In the genomic region with DNA sequence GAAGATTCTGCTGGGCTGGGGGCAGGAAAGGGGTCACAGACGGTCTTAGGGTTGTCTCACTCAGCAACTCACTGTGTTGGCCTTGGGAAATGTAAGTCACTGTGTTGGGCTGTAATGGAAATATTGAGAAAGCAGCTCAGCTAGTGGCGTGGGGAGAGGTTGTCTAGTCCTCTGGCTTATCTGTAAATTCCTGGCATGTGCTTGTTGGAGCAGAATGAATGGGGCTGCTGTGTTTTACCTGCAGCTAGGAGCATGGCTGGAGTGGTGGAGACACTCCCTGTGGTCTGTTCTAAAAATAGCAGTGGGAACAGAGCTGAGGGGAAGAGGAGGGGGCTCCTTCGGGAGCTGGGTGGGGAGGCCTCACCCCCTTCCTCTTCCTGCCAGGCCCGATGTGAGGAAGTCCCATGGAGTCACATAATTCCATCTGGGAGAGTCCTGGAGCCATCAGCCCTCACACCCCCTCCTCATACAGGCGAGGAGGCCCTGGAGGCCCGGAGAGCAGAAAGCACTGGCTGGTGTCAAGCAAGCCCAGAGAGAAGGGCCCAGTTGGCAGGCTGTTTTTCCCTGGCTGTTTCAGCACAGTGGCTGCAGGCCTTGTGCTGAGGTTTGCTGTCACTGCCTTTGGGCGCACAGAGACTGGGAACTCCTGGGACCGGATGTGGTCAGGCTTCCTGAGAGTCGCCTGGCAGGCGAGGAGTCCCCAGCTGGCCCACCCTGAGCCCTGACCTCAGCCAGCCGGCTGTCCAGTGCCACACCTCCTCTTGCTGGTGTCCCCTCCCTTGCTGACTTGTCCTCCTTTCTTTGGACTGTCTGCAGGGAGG, we compare ENCODE assay signal across 1 cellular context.
TF ChIP-seq lines count a peak whose summit lies in the region.

No MANE protein-coding gene starts in this region.

TF ChIP-seq in HepG2, 621 proteins besides CTCF, POLR2A, EP300 and RAD21 (continued from another document and continues in another):
- TF ChIP-seq, protein P1, sequence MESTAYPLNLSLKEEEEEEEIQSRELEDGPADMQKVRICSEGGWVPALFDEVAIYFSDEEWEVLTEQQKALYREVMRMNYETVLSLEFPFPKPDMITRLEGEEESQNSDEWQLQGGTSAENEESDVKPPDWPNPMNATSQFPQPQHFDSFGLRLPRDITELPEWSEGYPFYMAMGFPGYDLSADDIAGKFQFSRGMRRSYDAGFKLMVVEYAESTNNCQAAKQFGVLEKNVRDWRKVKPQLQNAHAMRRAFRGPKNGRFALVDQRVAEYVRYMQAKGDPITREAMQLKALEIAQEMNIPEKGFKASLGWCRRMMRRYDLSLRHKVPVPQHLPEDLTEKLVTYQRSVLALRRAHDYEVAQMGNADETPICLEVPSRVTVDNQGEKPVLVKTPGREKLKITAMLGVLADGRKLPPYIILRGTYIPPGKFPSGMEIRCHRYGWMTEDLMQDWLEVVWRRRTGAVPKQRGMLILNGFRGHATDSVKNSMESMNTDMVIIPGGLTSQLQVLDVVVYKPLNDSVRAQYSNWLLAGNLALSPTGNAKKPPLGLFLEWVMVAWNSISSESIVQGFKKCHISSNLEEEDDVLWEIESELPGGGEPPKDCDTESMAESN (CRISPR knock-in tag; conservative IDR thresholded peaks at IDR 0.05), result no peak
- TF ChIP-seq ZNF850 (CRISPR knock-in tag; conservative IDR thresholded peaks at IDR 0.05), result no peak
- no peak for TF ChIP-seq ZNF3 (CRISPR knock-in tag; IDR thresholded peaks at IDR 0.05)
- no peak for TF ChIP-seq NFE2L1 (CRISPR knock-in tag; IDR thresholded peaks at IDR 0.05; ENCODE audit: borderline replicate concordance)
- TF ChIP-seq ZNF761 (CRISPR knock-in tag; conservative IDR thresholded peaks at IDR 0.05), result no peak
- TF ChIP-seq, protein P2, sequence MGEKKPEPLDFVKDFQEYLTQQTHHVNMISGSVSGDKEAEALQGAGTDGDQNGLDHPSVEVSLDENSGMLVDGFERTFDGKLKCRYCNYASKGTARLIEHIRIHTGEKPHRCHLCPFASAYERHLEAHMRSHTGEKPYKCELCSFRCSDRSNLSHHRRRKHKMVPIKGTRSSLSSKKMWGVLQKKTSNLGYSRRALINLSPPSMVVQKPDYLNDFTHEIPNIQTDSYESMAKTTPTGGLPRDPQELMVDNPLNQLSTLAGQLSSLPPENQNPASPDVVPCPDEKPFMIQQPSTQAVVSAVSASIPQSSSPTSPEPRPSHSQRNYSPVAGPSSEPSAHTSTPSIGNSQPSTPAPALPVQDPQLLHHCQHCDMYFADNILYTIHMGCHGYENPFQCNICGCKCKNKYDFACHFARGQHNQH (CRISPR knock-in tag; IDR thresholded peaks at IDR 0.05), result 0 out of 2 replicates have a peak, but pooled peaks have one; percentile 13
- no peak for TF ChIP-seq YY1 (IDR thresholded peaks at IDR 0.05; ENCODE audit: insufficient read depth, insufficient replicate concordance, low read depth, low read length)
- 0 out of 2 replicates have a peak, but pooled peaks have one; percentile 16 for TF ChIP-seq THAP11 (CRISPR knock-in tag; IDR thresholded peaks at IDR 0.05)
- no peak for TF ChIP-seq NFIB (CRISPR knock-in tag; IDR thresholded peaks at IDR 0.05; ENCODE audit: borderline replicate concordance)
- TF ChIP-seq, protein P3, sequence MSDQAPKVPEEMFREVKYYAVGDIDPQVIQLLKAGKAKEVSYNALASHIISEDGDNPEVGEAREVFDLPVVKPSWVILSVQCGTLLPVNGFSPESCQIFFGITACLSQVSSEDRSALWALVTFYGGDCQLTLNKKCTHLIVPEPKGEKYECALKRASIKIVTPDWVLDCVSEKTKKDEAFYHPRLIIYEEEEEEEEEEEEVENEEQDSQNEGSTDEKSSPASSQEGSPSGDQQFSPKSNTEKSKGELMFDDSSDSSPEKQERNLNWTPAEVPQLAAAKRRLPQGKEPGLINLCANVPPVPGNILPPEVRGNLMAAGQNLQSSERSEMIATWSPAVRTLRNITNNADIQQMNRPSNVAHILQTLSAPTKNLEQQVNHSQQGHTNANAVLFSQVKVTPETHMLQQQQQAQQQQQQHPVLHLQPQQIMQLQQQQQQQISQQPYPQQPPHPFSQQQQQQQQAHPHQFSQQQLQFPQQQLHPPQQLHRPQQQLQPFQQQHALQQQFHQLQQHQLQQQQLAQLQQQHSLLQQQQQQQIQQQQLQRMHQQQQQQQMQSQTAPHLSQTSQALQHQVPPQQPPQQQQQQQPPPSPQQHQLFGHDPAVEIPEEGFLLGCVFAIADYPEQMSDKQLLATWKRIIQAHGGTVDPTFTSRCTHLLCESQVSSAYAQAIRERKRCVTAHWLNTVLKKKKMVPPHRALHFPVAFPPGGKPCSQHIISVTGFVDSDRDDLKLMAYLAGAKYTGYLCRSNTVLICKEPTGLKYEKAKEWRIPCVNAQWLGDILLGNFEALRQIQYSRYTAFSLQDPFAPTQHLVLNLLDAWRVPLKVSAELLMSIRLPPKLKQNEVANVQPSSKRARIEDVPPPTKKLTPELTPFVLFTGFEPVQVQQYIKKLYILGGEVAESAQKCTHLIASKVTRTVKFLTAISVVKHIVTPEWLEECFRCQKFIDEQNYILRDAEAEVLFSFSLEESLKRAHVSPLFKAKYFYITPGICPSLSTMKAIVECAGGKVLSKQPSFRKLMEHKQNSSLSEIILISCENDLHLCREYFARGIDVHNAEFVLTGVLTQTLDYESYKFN (CRISPR knock-in tag; conservative IDR thresholded peaks at IDR 0.05), result no peak
- TF ChIP-seq, protein P4, sequence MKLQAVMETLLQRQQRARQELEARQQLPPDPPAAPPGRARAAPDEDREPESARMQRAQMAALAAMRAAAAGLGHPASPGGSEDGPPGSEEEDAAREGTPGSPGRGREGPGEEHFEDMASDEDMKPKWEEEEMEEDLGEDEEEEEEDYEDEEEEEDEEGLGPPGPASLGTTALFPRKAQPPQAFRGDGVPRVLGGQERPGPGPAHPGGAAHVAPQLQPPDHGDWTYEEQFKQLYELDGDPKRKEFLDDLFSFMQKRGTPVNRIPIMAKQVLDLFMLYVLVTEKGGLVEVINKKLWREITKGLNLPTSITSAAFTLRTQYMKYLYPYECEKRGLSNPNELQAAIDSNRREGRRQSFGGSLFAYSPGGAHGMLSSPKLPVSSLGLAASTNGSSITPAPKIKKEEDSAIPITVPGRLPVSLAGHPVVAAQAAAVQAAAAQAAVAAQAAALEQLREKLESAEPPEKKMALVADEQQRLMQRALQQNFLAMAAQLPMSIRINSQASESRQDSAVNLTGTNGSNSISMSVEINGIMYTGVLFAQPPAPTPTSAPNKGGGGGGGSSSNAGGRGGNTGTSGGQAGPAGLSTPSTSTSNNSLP (IDR thresholded peaks at IDR 0.05; ENCODE audit: low read depth, low read length), result no peak
- TF ChIP-seq TRIM22 (IDR thresholded peaks at IDR 0.05), result no peak
- no peak for TF ChIP-seq HIC2 (CRISPR knock-in tag; IDR thresholded peaks at IDR 0.05; ENCODE audit: low read depth)
- no peak for TF ChIP-seq CC2D1A (CRISPR knock-in tag; IDR thresholded peaks at IDR 0.05)
- TF ChIP-seq PRMT3 (CRISPR knock-in tag; IDR thresholded peaks at IDR 0.05; ENCODE audit: borderline replicate concordance, low read depth), result no peak
- TF ChIP-seq ZNF343 (CRISPR knock-in tag; IDR thresholded peaks at IDR 0.05), result no peak
- TF ChIP-seq ZNF510 (CRISPR knock-in tag; IDR thresholded peaks at IDR 0.05; ENCODE audit: low read depth), result no peak
- TF ChIP-seq JARID2 (CRISPR knock-in tag; IDR thresholded peaks at IDR 0.05; ENCODE audit: insufficient replicate concordance), result no peak
- TF ChIP-seq MEF2D (CRISPR knock-in tag; IDR thresholded peaks at IDR 0.05), result peak; percentile 94
- TF ChIP-seq, protein P5, sequence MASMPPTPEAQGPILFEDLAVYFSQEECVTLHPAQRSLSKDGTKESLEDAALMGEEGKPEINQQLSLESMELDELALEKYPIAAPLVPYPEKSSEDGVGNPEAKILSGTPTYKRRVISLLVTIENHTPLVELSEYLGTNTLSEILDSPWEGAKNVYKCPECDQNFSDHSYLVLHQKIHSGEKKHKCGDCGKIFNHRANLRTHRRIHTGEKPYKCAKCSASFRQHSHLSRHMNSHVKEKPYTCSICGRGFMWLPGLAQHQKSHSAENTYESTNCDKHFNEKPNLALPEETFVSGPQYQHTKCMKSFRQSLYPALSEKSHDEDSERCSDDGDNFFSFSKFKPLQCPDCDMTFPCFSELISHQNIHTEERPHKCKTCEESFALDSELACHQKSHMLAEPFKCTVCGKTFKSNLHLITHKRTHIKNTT (CRISPR knock-in tag; IDR thresholded peaks at IDR 0.05), result no peak
- no peak for TF ChIP-seq STAG1 (CRISPR knock-in tag; IDR thresholded peaks at IDR 0.05)
- 0 out of 2 replicates have a peak, but pooled peaks have one; percentile 11 for TF ChIP-seq ZNF121 (CRISPR knock-in tag; IDR thresholded peaks at IDR 0.05)
- no peak for TF ChIP-seq PPARG (CRISPR knock-in tag; conservative IDR thresholded peaks at IDR 0.05)
- no peak for TF ChIP-seq PRPF4 (IDR thresholded peaks at IDR 0.05; ENCODE audit: low read depth, low read length, poor library complexity, severe bottlenecking)
- TF ChIP-seq REPIN1 (CRISPR knock-in tag; IDR thresholded peaks at IDR 0.05; ENCODE audit: borderline replicate concordance, low read depth), result peak; percentile 59; the same call in 1 of the 2 replicates
- TF ChIP-seq, protein P6, sequence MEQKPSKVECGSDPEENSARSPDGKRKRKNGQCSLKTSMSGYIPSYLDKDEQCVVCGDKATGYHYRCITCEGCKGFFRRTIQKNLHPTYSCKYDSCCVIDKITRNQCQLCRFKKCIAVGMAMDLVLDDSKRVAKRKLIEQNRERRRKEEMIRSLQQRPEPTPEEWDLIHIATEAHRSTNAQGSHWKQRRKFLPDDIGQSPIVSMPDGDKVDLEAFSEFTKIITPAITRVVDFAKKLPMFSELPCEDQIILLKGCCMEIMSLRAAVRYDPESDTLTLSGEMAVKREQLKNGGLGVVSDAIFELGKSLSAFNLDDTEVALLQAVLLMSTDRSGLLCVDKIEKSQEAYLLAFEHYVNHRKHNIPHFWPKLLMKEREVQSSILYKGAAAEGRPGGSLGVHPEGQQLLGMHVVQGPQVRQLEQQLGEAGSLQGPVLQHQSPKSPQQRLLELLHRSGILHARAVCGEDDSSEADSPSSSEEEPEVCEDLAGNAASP (CRISPR knock-in tag; IDR thresholded peaks at IDR 0.05; ENCODE audit: borderline replicate concordance), result 0 out of 2 replicates have a peak, but pooled peaks have one; percentile 44
- no peak for TF ChIP-seq MATR3 (CRISPR knock-in tag; IDR thresholded peaks at IDR 0.05)
- TF ChIP-seq KAT7 (CRISPR knock-in tag; IDR thresholded peaks at IDR 0.05; ENCODE audit: borderline replicate concordance), result 0 out of 2 replicates have a peak, but pooled peaks have one; percentile 23
- no peak for TF ChIP-seq ZSCAN30 (CRISPR knock-in tag; IDR thresholded peaks at IDR 0.05)
- no peak for TF ChIP-seq HDAC2 (CRISPR knock-in tag; IDR thresholded peaks at IDR 0.05)
- no peak for TF ChIP-seq TARDBP (CRISPR knock-in tag; IDR thresholded peaks at IDR 0.05)
- no peak for TF ChIP-seq SP140L (CRISPR knock-in tag; IDR thresholded peaks at IDR 0.05; ENCODE audit: borderline replicate concordance)
- peak; percentile 41; the same call in 1 of the 2 replicates for TF ChIP-seq ZNF281 (CRISPR knock-in tag; IDR thresholded peaks at IDR 0.05; ENCODE audit: borderline replicate concordance)
- TF ChIP-seq RFXANK (CRISPR knock-in tag; IDR thresholded peaks at IDR 0.05), result no peak
- TF ChIP-seq ZSCAN20 (CRISPR knock-in tag; IDR thresholded peaks at IDR 0.05; ENCODE audit: borderline replicate concordance), result no peak
- TF ChIP-seq KDM5B (CRISPR knock-in tag; IDR thresholded peaks at IDR 0.05; ENCODE audit: borderline replicate concordance), result 0 out of 2 replicates have a peak, but pooled peaks have one; percentile 55
- 0 out of 2 replicates have a peak, but pooled peaks have one; percentile 21 for TF ChIP-seq PITX1 (CRISPR knock-in tag; IDR thresholded peaks at IDR 0.05)
